ENCODE assay signal across 8 cellular contexts in the genomic region with DNA sequence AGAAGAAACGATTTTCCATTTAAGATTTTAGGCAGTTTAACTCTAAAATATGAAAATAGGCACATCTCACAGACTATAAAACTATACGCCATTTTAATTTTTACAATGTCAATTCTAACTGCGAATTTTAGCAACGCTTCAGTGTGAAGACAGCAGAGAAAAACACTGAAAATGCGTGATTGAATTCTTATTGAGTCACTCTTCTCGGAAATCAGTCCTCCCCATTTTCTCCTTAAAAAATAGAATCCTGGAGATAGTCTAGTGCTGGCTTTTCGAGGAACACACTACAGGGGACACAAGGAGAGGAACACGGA. TPM values are rescaled to one million over a fixed set of nuclear protein-coding genes. Genes with fewer than 3 reads are reported as not detected.
DNase-seq lines count a peak whose midpoint lies in the region; ATAC-seq and TF ChIP-seq lines count a peak whose summit lies in the region.

No MANE protein-coding gene starts in this region.

- H3K9me3 ChIP-seq in HCT116 (ENCODE audit: control insufficient read depth in 1 of 2, insufficient read depth in 1 of 2, low read depth in 1 of 2, low read length in 2 of 2) (no peaks in the 10 kb centered on the region), right cardiac atrium (ENCODE audit: control insufficient read depth, low read length) (no peaks in the 10 kb centered on the region), spleen (no peaks in the 10 kb centered on the region)

- H3K4me3 ChIP-seq in HCT116 (replicated peaks in 1 of 2; ENCODE audit: low read depth in 1 of 2, low read length in 2 of 2) (peak overlapping the region; percentile 69 to 84), right cardiac atrium (ENCODE audit: low read length) (peak overlapping the region; percentile 73), spleen (peak overlapping the region; percentile 73 to 98 (median 92))

- POLR2A ChIA-PET in HCT116 (lab: Charles Lee) = interaction anchor here (0.8 to 1.4 kb wide), 2 partner anchors 12 to 1868 kb away, joined by 3 read pairs; no protein-coding TSS in a partner anchor
- POLR2A ChIA-PET in activated CD4-positive, alpha-beta memory T cell treated with anti-CD3 and anti-CD28 coated beads, Interleukin-2, amount 10 ng/mL, durations not matched to agents 7 days and 5 days (lab: Charles Lee) = interaction anchor here (1.0 to 3.6 kb wide), 5 partner anchors 8 to 138 kb away, joined by 5 to 26 read pairs (median 6); a partner anchor contains a TSS

- peaks cover 31% of the 10 kb centered on the region for H3K4me1 Mint-ChIP-seq in activated CD4-positive, alpha-beta memory T cell treated with anti-CD3 and anti-CD28 coated beads, Interleukin-2, amount 10 ng/mL, durations not matched to agents 7 days and 5 days

- TF ChIP-seq POLR2A in HCT116 (IDR thresholded peaks at IDR 0.05; ENCODE audit: borderline replicate concordance, extremely low read depth, insufficient read depth, insufficient read length) (no peak), spleen (IDR thresholded peaks at IDR 0.05) (no peak)

- TF ChIP-seq RAD21 in HCT116 (IDR thresholded peaks at IDR 0.05; ENCODE audit: low read depth) = no peak

- peak overlapping the region; percentile 77 for H3K27ac Mint-ChIP-seq in activated CD4-positive, alpha-beta memory T cell treated with anti-CD3 and anti-CD28 coated beads, Interleukin-2, amount 10 ng/mL, durations not matched to agents 7 days and 5 days

- peak overlapping the region; percentile 91 for H3K9ac ChIP-seq in HCT116 (ENCODE audit: low read length)

- 15% methylated on average over 8 of the region's 8 CpGs for WGBS in right cardiac atrium
- 8 to 18% (median 14%) methylated on average over 8 of the region's 8 CpGs for WGBS in spleen, 5 donors

- RAD21 ChIA-PET in HCT116 (lab: Charles Lee; ENCODE audit: low non-redundant PET in 1 of 2, low total read pairs in 2 of 2, uncharacterized antibody in 2 of 2, unreplicated experiment in 2 of 2) = no interaction called here

- in situ Hi-C loops in GM13977 (cut with MboI; ENCODE audit: low pct_unique_long_range_greater_than_20kb, low sequenced_read_pairs, unreplicated experiment) = no loop called here

- DNase-seq in HCT116 (ENCODE audit: low read depth, low spot score) = no peak
- DNase-seq in activated CD4-positive, alpha-beta memory T cell treated with anti-CD3 and anti-CD28 coated beads, Interleukin-2, amount 10 ng/mL, durations not matched to agents 7 days and 5 days = no peak
- DNase-seq in right cardiac atrium = no peak
- DNase-seq in spleen = no peak
- no peak for DNase-seq in DMS 273 treated with DMSO at 0.1 percent for 48 hours (lab: John Stamatoyannopoulos, UW)
- no peak for DNase-seq in NCI-H446 treated with DMSO at 0.1 percent for 48 hours (lab: John Stamatoyannopoulos, UW)
- no peak for DNase-seq in GM13977 (ENCODE audit: low spot score)

- peak overlapping the region; percentile 92 for H3K4me3 Mint-ChIP-seq in activated CD4-positive, alpha-beta memory T cell treated with anti-CD3 and anti-CD28 coated beads, Interleukin-2, amount 10 ng/mL, durations not matched to agents 7 days and 5 days

- H3K9me2 ChIP-seq in HCT116 (ENCODE audit: insufficient read depth) = no peaks in the 10 kb centered on the region

- H3K27me3 ChIP-seq in HCT116 (ENCODE audit: insufficient read depth, low read length) = no peaks in the 10 kb centered on the region
- no peaks in the 10 kb centered on the region for H3K27me3 ChIP-seq in right cardiac atrium (ENCODE audit: control insufficient read depth, insufficient read depth)
- no peaks in the 10 kb centered on the region for H3K27me3 ChIP-seq in spleen (replicated peaks in 1 of 7)

- no peak for ATAC-seq in HCT116
- no peak for ATAC-seq in right cardiac atrium
- ATAC-seq in GM21737 (IDR thresholded peaks at IDR 0.05; ENCODE audit: unreplicated experiment) = no peak

- no peaks in the 10 kb centered on the region for H4K20me1 ChIP-seq in HCT116 (ENCODE audit: insufficient read depth)

- BruUV-seq in HCT116 (replicated peaks; lab: Mats Ljungman, UMichigan) = no TSS peak

- H3K27ac ChIP-seq in HCT116 (ENCODE audit: low read depth, low read length) (peak overlapping the region; percentile 6; the same call in 1 of the 2 replicates), right cardiac atrium (ENCODE audit: low read length) (peak overlapping the region; percentile 29), spleen (peak overlapping the region; percentile 80 to 94 (median 85))

- no peaks in the 10 kb centered on the region for H3K36me3 Mint-ChIP-seq in activated CD4-positive, alpha-beta memory T cell treated with anti-CD3 and anti-CD28 coated beads, Interleukin-2, amount 10 ng/mL, durations not matched to agents 7 days and 5 days (ENCODE audit: low read depth)

- H3K9me3 Mint-ChIP-seq in activated CD4-positive, alpha-beta memory T cell treated with anti-CD3 and anti-CD28 coated beads, Interleukin-2, amount 10 ng/mL, durations not matched to agents 7 days and 5 days = no peaks in the 10 kb centered on the region

- TF ChIP-seq CTCF in HCT116 (IDR thresholded peaks at IDR 0.05 in 2 of 3, conservative IDR thresholded peaks at IDR 0.05 in 1 of 3; ENCODE audit: borderline replicate concordance in 1 of 3, insufficient read depth in 1 of 3, low read depth in 2 of 3, low read length in 2 of 3) = no peak
- TF ChIP-seq CTCF in spleen (IDR thresholded peaks at IDR 0.05 in 8 of 11, conservative IDR thresholded peaks at IDR 0.05 in 3 of 11) = no peak
- TF ChIP-seq CTCF in GM13977 (IDR thresholded peaks at IDR 0.05; ENCODE audit: extremely low read depth, insufficient read depth, missing control alignments) = no peak

- peak overlapping the region; percentile 82 for H3K4me2 ChIP-seq in HCT116 (ENCODE audit: low read length)

- no peaks in the 10 kb centered on the region for H3K36me3 ChIP-seq in HCT116 (ENCODE audit: control insufficient read depth in 1 of 2, insufficient read depth in 2 of 2, low read length in 2 of 2)
- H3K36me3 ChIP-seq in spleen = no peaks in the 10 kb centered on the region

- H3K4me1 ChIP-seq in HCT116 (ENCODE audit: control insufficient read depth in 1 of 2, insufficient read depth in 2 of 2, low read length in 2 of 2) (peaks cover 11 to 21% of the 10 kb centered on the region in 2 experiments), right cardiac atrium (ENCODE audit: control insufficient read depth, insufficient read depth, low read length) (no peaks in the 10 kb centered on the region), spleen (peaks cover 10 to 38% (median 32%) of the 10 kb centered on the region in 6 donors)

- intact Hi-C loops in HCT116 (cut with micrococcal nuclease) (loop anchor here (5.0 kb wide), 1 partner anchor 134 kb away; a partner anchor contains a TSS), right cardiac atrium (cut with DNase I) (no loop called here), spleen (cut with DNase I; ENCODE audit: low total_unique reads) (no loop called here)

- CTCF ChIA-PET in HCT116 (lab: Charles Lee) = no interaction called here
- CTCF ChIA-PET in activated CD4-positive, alpha-beta memory T cell treated with anti-CD3 and anti-CD28 coated beads, Interleukin-2, amount 10 ng/mL, durations not matched to agents 7 days and 5 days (lab: Charles Lee) = no interaction called here

- H3K27me3 Mint-ChIP-seq in activated CD4-positive, alpha-beta memory T cell treated with anti-CD3 and anti-CD28 coated beads, Interleukin-2, amount 10 ng/mL, durations not matched to agents 7 days and 5 days = peaks cover 2% of the 10 kb centered on the region

- peaks cover 40% of the 10 kb centered on the region for H3K79me2 ChIP-seq in HCT116 (ENCODE audit: insufficient read depth, low read length)

- H2AFZ ChIP-seq in HCT116 (ENCODE audit: low read depth, low read length, poor library complexity, severe bottlenecking) = peak overlapping the region; percentile 50

TF ChIP-seq in HCT116, 20 proteins besides CTCF, POLR2A, EP300 and RAD21:
- TF ChIP-seq EGR1 (IDR thresholded peaks at IDR 0.05; ENCODE audit: low read depth) = 0 out of 2 replicates have a peak, but pooled peaks have one; percentile 33
- TF ChIP-seq, protein P1, sequence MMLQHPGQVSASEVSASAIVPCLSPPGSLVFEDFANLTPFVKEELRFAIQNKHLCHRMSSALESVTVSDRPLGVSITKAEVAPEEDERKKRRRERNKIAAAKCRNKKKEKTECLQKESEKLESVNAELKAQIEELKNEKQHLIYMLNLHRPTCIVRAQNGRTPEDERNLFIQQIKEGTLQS (IDR thresholded peaks at IDR 0.05) = no peak
- TF ChIP-seq EZH2 (IDR thresholded peaks at IDR 0.05) = no peak
- no peak for TF ChIP-seq SRF (IDR thresholded peaks at IDR 0.05; ENCODE audit: low read depth)

RNA-seq across cellular contexts. Expression of a gene that starts 0.4 kb away (rescaled TPM):
- total RNA-seq in HCT116 (2021; ENCODE audit: unreplicated experiment) (17.8 TPM), right cardiac atrium (1 to 10 TPM; 1.8 to 2.1 (median 1.8) TPM), spleen (10 to 100 TPM in 5 of 7 donors, 1 to 10 TPM in 2; 8.8 to 23.8 (median 11.2) TPM)
- 7.4 and 9.3 TPM in 2 replicates for polyA plus RNA-seq in HCT116 (2012)
- total RNA-seq in activated CD4-positive, alpha-beta memory T cell treated with anti-CD3 and anti-CD28 coated beads, Interleukin-2, amount 10 ng/mL, durations not matched to agents 7 days and 5 days = 1 to 10 TPM; 3.3 to 3.8 TPM
- polyA plus RNA-seq in right cardiac atrium (0.81 TPM), spleen (1 to 10 TPM; 6.4 to 6.9 (median 6.6) TPM)

Comparison
In these comparisons a context has a peak if more than half of its experiments do, and no peak if none do; other contexts are left out.
1. H3K27ac ChIP-seq: peak in every context shown above with its lines; median percentile 85 in spleen; 29 in right cardiac atrium; 6 in HCT116.